Comparison of ENCODE assay signal across 8 cellular contexts in genomic region chr6:20401403-20402180, GRCh38. TPM values are rescaled to one million over a fixed set of nuclear protein-coding genes. Genes with fewer than 3 reads are reported as not detected.
DNase-seq lines count a peak whose midpoint lies in the region; ATAC-seq and TF ChIP-seq lines count a peak whose summit lies in the region.

TSS of gene E2F3 (plus strand) at chr6:20401879. CDS start at chr6:20402233, 354 bp downstream.

- TF ChIP-seq CTCF in C4-2B (conservative IDR thresholded peaks at IDR 0.05), result no peak
- TF ChIP-seq CTCF in left lung (IDR thresholded peaks at IDR 0.05), result no peak

- H3K36me3 Mint-ChIP-seq in dendritic cell treated with granulocyte-macrophage colony-stimulating factor and Interleukin-4, amounts not matched to agents 40 ng/mL and 50 ng/mL, for 4 days (ENCODE audit: low read depth), result peaks cover 28% of the 10 kb centered on the region

- H3K27ac ChIP-seq in C4-2B (peak within 1 kb of the TSS; percentile 100), left lung (peak within 1 kb of the TSS; percentile 91 to 96)

- H3K4me1 Mint-ChIP-seq in dendritic cell treated with granulocyte-macrophage colony-stimulating factor and Interleukin-4, amounts not matched to agents 40 ng/mL and 50 ng/mL, for 4 days (ENCODE audit: low read depth), result peaks cover 11% of the 10 kb centered on the region

- no peaks in the 10 kb centered on the region for H3K9me3 ChIP-seq in left lung

- no peaks in the 10 kb centered on the region for H3K27me3 Mint-ChIP-seq in dendritic cell treated with granulocyte-macrophage colony-stimulating factor and Interleukin-4, amounts not matched to agents 40 ng/mL and 50 ng/mL, for 4 days

- peak within 1 kb of the TSS; percentile 99 for H3K27ac Mint-ChIP-seq in dendritic cell treated with granulocyte-macrophage colony-stimulating factor and Interleukin-4, amounts not matched to agents 40 ng/mL and 50 ng/mL, for 4 days

- intact Hi-C loops in dendritic cell treated with granulocyte-macrophage colony-stimulating factor and Interleukin-4, amounts not matched to agents 40 ng/mL and 50 ng/mL, for 4 days (cut with micrococcal nuclease), result loop anchor here (2.0 to 5.0 kb wide), 6 partner anchors 61 to 1196 kb away; partner anchors contain the start of genes CDKAL1 and MBOAT1
- intact Hi-C loops in left lung (cut with DNase I), result no loop called here

- peak within 1 kb of the TSS; percentile 76 to 87 for H3K4me3 ChIP-seq in left lung

- H3K4me3 Mint-ChIP-seq in dendritic cell treated with granulocyte-macrophage colony-stimulating factor and Interleukin-4, amounts not matched to agents 40 ng/mL and 50 ng/mL, for 4 days, result peak within 1 kb of the TSS; percentile 93

- peak; percentile 99 for DNase-seq in NCI-H774 (lab: John Stamatoyannopoulos, UW)
- peak; percentile 99 for DNase-seq in activated CD4-positive, alpha-beta T cell treated with anti-CD3 and anti-CD28 coated beads, Interleukin-2, amount 50 U/mL, for 4 hours
- DNase-seq in left lung, result peak; percentile 98 to 100
- peak; percentile 95 to 97 for DNase-seq in stimulated activated CD4-positive, alpha-beta T cell treated with anti-CD3 and anti-CD28 coated beads, Interleukin-2, amount 100 ng/mL, for 48 hours

- H3K36me3 ChIP-seq in left lung, result no peaks in the 10 kb centered on the region

- peaks cover 0 to 32% of the 10 kb centered on the region in 2 donors for H3K4me1 ChIP-seq in left lung

- H3K9me3 Mint-ChIP-seq in dendritic cell treated with granulocyte-macrophage colony-stimulating factor and Interleukin-4, amounts not matched to agents 40 ng/mL and 50 ng/mL, for 4 days, result no peaks in the 10 kb centered on the region

- ATAC-seq in GM19395 (IDR thresholded peaks at IDR 0.05; ENCODE audit: unreplicated experiment) (peak; percentile 86), HG03565 (IDR thresholded peaks at IDR 0.05; ENCODE audit: unreplicated experiment) (peak; percentile 81), left lung (peak; percentile 88)

- no peaks in the 10 kb centered on the region for H3K27me3 ChIP-seq in left lung

RNA-seq across cellular contexts. Expression of gene E2F3, which starts in this region (rescaled TPM):
- total RNA-seq in left lung, result 10 to 100 TPM; 11.4 to 18.6 TPM

Comparison
In these comparisons a context has a peak if more than half of its experiments do, and no peak if none do; other contexts are left out.
1. Peak in every context shown above with its lines: DNase-seq, ATAC-seq, H3K4me3 ChIP-seq and H3K27ac ChIP-seq.